Comparison of ENCODE assay signal across 7 cellular contexts in the genomic region with DNA sequence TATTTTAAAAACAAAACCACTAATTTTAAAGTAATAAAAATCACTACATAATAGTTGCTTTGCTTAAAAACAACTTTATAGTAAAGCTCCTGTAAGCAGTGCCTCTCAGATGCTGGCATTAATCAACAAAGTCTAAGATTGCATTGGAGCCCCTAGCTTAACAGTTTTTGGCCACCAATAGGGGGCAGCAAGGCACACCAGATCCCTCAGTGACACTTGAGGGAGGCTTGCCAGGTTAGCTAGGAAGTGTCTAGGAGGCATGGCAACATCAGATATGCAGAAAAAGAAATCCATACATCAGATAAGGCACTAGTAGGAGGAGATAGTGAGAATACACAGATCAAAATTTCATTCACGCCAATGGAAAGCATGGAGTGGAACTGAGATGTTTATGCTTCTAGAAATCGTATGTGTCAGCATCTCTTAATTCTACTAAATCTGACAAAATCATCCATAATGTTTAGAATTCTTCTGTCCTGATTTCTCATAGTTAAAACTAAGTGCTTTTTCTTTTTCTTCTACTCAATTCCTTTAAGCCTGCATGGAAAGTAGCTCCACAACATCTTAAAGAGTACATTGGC.
DNase-seq lines count a peak whose midpoint lies in the region; ATAC-seq and TF ChIP-seq lines count a peak whose summit lies in the region.

No MANE protein-coding gene starts in this region.

- POLR2A ChIA-PET in SK-N-SH (lab: Yijun Ruan, JAX), result interaction anchor here (1.0 kb wide), 1 partner anchor 145 kb away, joined by 3 read pairs; no protein-coding TSS in a partner anchor

- H3K79me2 ChIP-seq in SK-N-SH (ENCODE audit: insufficient read depth), result no peaks in the 10 kb centered on the region

- peaks cover 11% of the 10 kb centered on the region for H3F3A ChIP-seq in SK-N-SH (replicated peaks; ENCODE audit: insufficient read depth)

- WGBS in SK-N-SH (ENCODE audit: low lambda C conversion rate), result 44% methylated on average over 2 of the region's 2 CpGs
- 63 to 68% methylated on average over 2 of the region's 2 CpGs for WGBS in heart right ventricle, 2 donors

- H3K9me3 ChIP-seq in SK-N-SH, result no peaks in the 10 kb centered on the region
- no peaks in the 10 kb centered on the region for H3K9me3 ChIP-seq in heart right ventricle

- H3K9ac ChIP-seq in SK-N-SH, result no peak overlapping the region

- intact Hi-C loops in heart right ventricle (cut with DNase I), result loop anchor here in 9 of 10 donors (2.0 to 10.0 kb wide), 7 partner anchors 291 to 457 kb away; no protein-coding TSS in a partner anchor

- H2AFZ ChIP-seq in SK-N-SH (ENCODE audit: low read depth), result 0 out of 2 replicates have a peak overlapping the region, but pooled peaks have one; percentile 0

- TF ChIP-seq EP300 in SK-N-SH (IDR thresholded peaks at IDR 0.05; ENCODE audit: borderline replicate concordance in 1 of 2, low read depth in 1 of 2, low read length in 1 of 2), result no peak

- H3K27me3 ChIP-seq in SK-N-SH (ENCODE audit: insufficient read depth) (no peaks in the 10 kb centered on the region), heart right ventricle (no peaks in the 10 kb centered on the region)

- H3K27ac ChIP-seq in SK-N-SH (ENCODE audit: low read depth in 2 of 2, low read length in 1 of 2) (peak overlapping the region in 1 of 2 experiments; percentile 34; a peak in 1 of 4 replicates), heart right ventricle (no peak overlapping the region)

- peaks cover 2 to 14% of the 10 kb centered on the region in 2 experiments; a peak in 3 of 4 replicates for H3K4me1 ChIP-seq in SK-N-SH (ENCODE audit: control insufficient read depth in 1 of 2, insufficient read depth in 2 of 2, low read depth in 1 of 2, low read length in 1 of 2)
- no peaks in the 10 kb centered on the region for H3K4me1 ChIP-seq in heart right ventricle

- TF ChIP-seq CTCF in GM12873 (IDR thresholded peaks at IDR 0.05; ENCODE audit: insufficient read depth, low read depth, low read length, missing control alignments), result peak; percentile 84
- peak; percentile 77 for TF ChIP-seq CTCF in NB4 (IDR thresholded peaks at IDR 0.05; ENCODE audit: low read depth, low read length)
- TF ChIP-seq CTCF in SK-N-SH (IDR thresholded peaks at IDR 0.05), result peak; percentile 88
- TF ChIP-seq CTCF in heart right ventricle (IDR thresholded peaks at IDR 0.05), result peak; percentile 46 to 89 (median 83)
- TF ChIP-seq CTCF in retinal pigment epithelial cell (conservative IDR thresholded peaks at IDR 0.05; ENCODE audit: low read depth, low read length), result peak; percentile 94

- no peaks in the 10 kb centered on the region for H3K36me3 ChIP-seq in SK-N-SH (replicated peaks in 1 of 2; ENCODE audit: control insufficient read depth in 1 of 2, insufficient read depth in 2 of 2, low read length in 1 of 2)
- H3K36me3 ChIP-seq in heart right ventricle, result no peaks in the 10 kb centered on the region

- no peaks in the 10 kb centered on the region for H3K36me3 Mint-ChIP-seq in activated naive CD8-positive, alpha-beta T cell treated with anti-CD3 and anti-CD28 coated beads for 36 hours

- no peak overlapping the region for H3K4me2 ChIP-seq in SK-N-SH

- H3K4me3 Mint-ChIP-seq in activated naive CD8-positive, alpha-beta T cell treated with anti-CD3 and anti-CD28 coated beads for 36 hours, result no peak overlapping the region

- H3K27ac Mint-ChIP-seq in activated naive CD8-positive, alpha-beta T cell treated with anti-CD3 and anti-CD28 coated beads for 36 hours, result no peak overlapping the region

- no peaks in the 10 kb centered on the region for H4K20me1 ChIP-seq in SK-N-SH (ENCODE audit: insufficient read depth)

- CTCF ChIA-PET in SK-N-SH (lab: Yijun Ruan, JAX), result interaction anchor here (0.6 to 3.1 kb wide), 59 partner anchors 9 to 1196 kb away, joined by 3 to 36 read pairs (median 5); partner anchors contain the start of gene PAM

- peaks cover 12% of the 10 kb centered on the region for H3K27me3 Mint-ChIP-seq in activated naive CD8-positive, alpha-beta T cell treated with anti-CD3 and anti-CD28 coated beads for 36 hours

- peaks cover 1% of the 10 kb centered on the region for H3K4me1 Mint-ChIP-seq in activated naive CD8-positive, alpha-beta T cell treated with anti-CD3 and anti-CD28 coated beads for 36 hours

- peak; percentile 93 for TF ChIP-seq RAD21 in SK-N-SH (IDR thresholded peaks at IDR 0.05; ENCODE audit: low read length)

- TF ChIP-seq POLR2A in NB4 (IDR thresholded peaks at IDR 0.05; ENCODE audit: extremely low read depth, insufficient read length), result no peak

- no peak overlapping the region for H3K4me3 ChIP-seq in NB4 (ENCODE audit: low read depth, low read length)
- no peak overlapping the region; a peak in 1 of 4 replicates for H3K4me3 ChIP-seq in SK-N-SH (ENCODE audit: low read depth in 2 of 2, low read length in 1 of 2)
- H3K4me3 ChIP-seq in heart right ventricle, result no peak overlapping the region
- no peak overlapping the region for H3K4me3 ChIP-seq in retinal pigment epithelial cell (ENCODE audit: low read length)

- peak; percentile 60 for DNase-seq in NB4 (ENCODE audit: low read depth)
- peak; percentile 70 for DNase-seq in SK-N-SH
- peak; percentile 55 for DNase-seq in activated naive CD8-positive, alpha-beta T cell treated with anti-CD3 and anti-CD28 coated beads for 36 hours
- peak; percentile 35 to 69 for DNase-seq in heart right ventricle
- peak; percentile 30 for DNase-seq in retinal pigment epithelial cell (ENCODE audit: low read depth)

- no peaks in the 10 kb centered on the region for H3K9me2 ChIP-seq in SK-N-SH

- peak; percentile 91 for ATAC-seq in HG02588 (IDR thresholded peaks at IDR 0.05; ENCODE audit: unreplicated experiment)
- ATAC-seq in heart right ventricle, result peak in 7 of 8 donors; percentile 73 to 90 (median 78)

- no peaks in the 10 kb centered on the region for H3K9me3 Mint-ChIP-seq in activated naive CD8-positive, alpha-beta T cell treated with anti-CD3 and anti-CD28 coated beads for 36 hours

TF ChIP-seq in SK-N-SH, 30 proteins besides CTCF, POLR2A, EP300 and RAD21:
- TF ChIP-seq RFX5 (IDR thresholded peaks at IDR 0.05; ENCODE audit: low read length) (no peak), PBX3 (IDR thresholded peaks at IDR 0.05) (no peak; the same call in 1 of the 2 replicates), RCOR1 (IDR thresholded peaks at IDR 0.05; ENCODE audit: low read length) (peak; percentile 48; the same call in 1 of the 2 replicates), SMC3 (IDR thresholded peaks at IDR 0.05; ENCODE audit: low read depth, low read length) (peak; percentile 84), NFIC (IDR thresholded peaks at IDR 0.05; ENCODE audit: borderline replicate concordance) (peak; percentile 57; the same call in 1 of the 2 replicates), JUND (IDR thresholded peaks at IDR 0.05) (no peak), GATA2 (CRISPR knock-in tag; IDR thresholded peaks at IDR 0.05) (peak; percentile 63), SIN3A (IDR thresholded peaks at IDR 0.05; ENCODE audit: borderline replicate concordance, low read depth, low read length) (no peak)
- TF ChIP-seq, protein P1, sequence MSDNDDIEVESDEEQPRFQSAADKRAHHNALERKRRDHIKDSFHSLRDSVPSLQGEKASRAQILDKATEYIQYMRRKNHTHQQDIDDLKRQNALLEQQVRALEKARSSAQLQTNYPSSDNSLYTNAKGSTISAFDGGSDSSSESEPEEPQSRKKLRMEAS (IDR thresholded peaks at IDR 0.05; ENCODE audit: low read depth), result 0 out of 2 replicates have a peak, but pooled peaks have one; percentile 18
